In genomic region chr5:1931590-1932138, GRCh38 we compare ENCODE assay signal across 12 cellular contexts. TPM values are rescaled to one million over a fixed set of nuclear protein-coding genes. Genes with fewer than 3 reads are reported as not detected.
DNase-seq lines count a peak whose midpoint lies in the region; ATAC-seq and TF ChIP-seq lines count a peak whose summit lies in the region.
"Had no signal": no experiment of that assay in that cellular context is flagged by ENCODE, and none has a peak within 500 bp of the region (broad histone marks: within the 10 kb centered on the region; RNA-seq: fewer than 3 reads in every experiment).

No MANE protein-coding gene starts in this region.

- H3K27me3 Mint-ChIP-seq in GM23338 (ENCODE audit: insufficient read depth, low read depth, poor library complexity) (peaks cover 15% of the 10 kb centered on the region), immature natural killer cell (ENCODE audit: low read depth in 3 of 3) (peaks cover 0 to 16% (median 4%) of the 10 kb centered on the region in 3 donors)

- peak overlapping the region; percentile 21 for H3K9ac ChIP-seq in skeletal muscle satellite cell (ENCODE audit: low read depth, low read length)
- H3K9ac ChIP-seq: KMS-11 had no signal

- no peak overlapping the region for H3K27ac ChIP-seq in GM23338 (ENCODE audit: low read depth)
- no peak overlapping the region for H3K27ac ChIP-seq in ectodermal cell (ENCODE audit: insufficient read depth, low read depth, low read length, poor library complexity, severe bottlenecking)
- H3K27ac ChIP-seq: KMS-11 had no signal

- H3K9me3 Mint-ChIP-seq in GM23338, result no peaks in the 10 kb centered on the region
- no peaks in the 10 kb centered on the region for H3K9me3 Mint-ChIP-seq in immature natural killer cell
- H3K9me3 Mint-ChIP-seq: activated naive CD4-positive, alpha-beta T cell treated with anti-CD3 and anti-CD28 coated beads, Interleukin-2, amount 50 U/mL, for 72 hours had no signal

- H3K4me1 ChIP-seq in GM23338 (ENCODE audit: insufficient read depth) (peaks cover 19% of the 10 kb centered on the region), ectodermal cell (ENCODE audit: control insufficient read depth, insufficient read depth, low read length) (peaks cover 8% of the 10 kb centered on the region), skeletal muscle satellite cell (ENCODE audit: control insufficient read depth, insufficient read depth, low read length) (no peaks in the 10 kb centered on the region)

- H3K27ac Mint-ChIP-seq in GM23338 (no peak overlapping the region), immature natural killer cell (no peak overlapping the region)
- H3K27ac Mint-ChIP-seq: activated naive CD4-positive, alpha-beta T cell treated with anti-CD3 and anti-CD28 coated beads, Interleukin-2, amount 50 U/mL, for 72 hours had no signal

- intact Hi-C loops in left colon (cut with DNase I, micrococcal nuclease), result no loop called here

- H3K36me3 ChIP-seq in GM23338 (ENCODE audit: insufficient read depth), result no peaks in the 10 kb centered on the region
- H3K36me3 ChIP-seq in ectodermal cell (ENCODE audit: control insufficient read depth, insufficient read depth, low read length), result no peaks in the 10 kb centered on the region
- H3K36me3 ChIP-seq in skeletal muscle satellite cell (ENCODE audit: insufficient read depth, low read length), result no peaks in the 10 kb centered on the region

- DNase-seq in GM23338 (ENCODE audit: low spot score) (peak; percentile 60), left kidney (ENCODE audit: low read depth, low spot score) (peak; percentile 65), NCI-H226 (no peak), left colon (no peak), immature natural killer cell (no peak)
- DNase-seq: Caco-2 had no signal

- no peaks in the 10 kb centered on the region for H3K36me3 Mint-ChIP-seq in GM23338 (ENCODE audit: low read depth)
- H3K36me3 Mint-ChIP-seq in immature natural killer cell, result no peaks in the 10 kb centered on the region
- H3K36me3 Mint-ChIP-seq: activated naive CD4-positive, alpha-beta T cell treated with anti-CD3 and anti-CD28 coated beads, Interleukin-2, amount 50 U/mL, for 72 hours had no signal

- H3K9me2 ChIP-seq in GM23338 (ENCODE audit: insufficient read depth), result no peaks in the 10 kb centered on the region

- H2AFZ ChIP-seq in GM23338, result peak overlapping the region; percentile 95

- H3K9me3 ChIP-seq in ectodermal cell (ENCODE audit: control insufficient read depth, low read length) (no peaks in the 10 kb centered on the region), skeletal muscle satellite cell (replicated peaks; ENCODE audit: low read length) (no peaks in the 10 kb centered on the region)

- ATAC-seq in GM23338 (peak; percentile 76), HG02798 (IDR thresholded peaks at IDR 0.05; ENCODE audit: poor library complexity, unreplicated experiment) (no peak), left colon (no peak)
- ATAC-seq: activated CD4-positive, CD25-positive, alpha-beta regulatory T cell treated with anti-CD3 and anti-CD28 coated beads, Interleukin-2, amount 50 U/mL, for 24 hours had no signal

- H3K79me2 ChIP-seq in GM23338 (replicated peaks; ENCODE audit: insufficient read depth), result no peaks in the 10 kb centered on the region

- H3K27me3 ChIP-seq in GM23338 (ENCODE audit: insufficient read depth), result peaks cover 31% of the 10 kb centered on the region
- peaks cover 50% of the 10 kb centered on the region for H3K27me3 ChIP-seq in ectodermal cell (ENCODE audit: control insufficient read depth, insufficient read depth, low read length, poor library complexity, severe bottlenecking)
- H3K27me3 ChIP-seq in skeletal muscle satellite cell (ENCODE audit: control insufficient read depth, insufficient read depth, low read length), result peaks cover 19% of the 10 kb centered on the region

- WGBS in ectodermal cell, 2 experiments, result 6 to 7% methylated on average over 30 of the region's 30 CpGs

- H3K4me3 ChIP-seq in GM23338 (peak overlapping the region; percentile 68), ectodermal cell (ENCODE audit: insufficient read depth, low read depth, low read length) (peak overlapping the region; percentile 46), skeletal muscle satellite cell (ENCODE audit: low read length) (peak overlapping the region; percentile 49)

- TF ChIP-seq CTCF in GM23338 (conservative IDR thresholded peaks at IDR 0.05; ENCODE audit: low read depth in 2 of 2), result no peak

- H3K4me3 Mint-ChIP-seq in GM23338, result peak overlapping the region; percentile 74
- H3K4me3 Mint-ChIP-seq in immature natural killer cell, result no peak overlapping the region

- no peaks in the 10 kb centered on the region for H4K20me1 ChIP-seq in GM23338 (replicated peaks; ENCODE audit: insufficient read depth)

- H3F3A ChIP-seq in GM23338 (replicated peaks; ENCODE audit: low read depth), result peaks cover 20% of the 10 kb centered on the region

- H3K4me2 ChIP-seq in GM23338, result peak overlapping the region; percentile 92
- no peak overlapping the region for H3K4me2 ChIP-seq in skeletal muscle satellite cell (ENCODE audit: low read length)
- H3K4me2 ChIP-seq: KMS-11 had no signal

- H3K4me1 Mint-ChIP-seq in GM23338, result peaks cover 10% of the 10 kb centered on the region
- no peaks in the 10 kb centered on the region for H3K4me1 Mint-ChIP-seq in immature natural killer cell

TF ChIP-seq in GM23338, 12 proteins besides CTCF, POLR2A, EP300 and RAD21 (continues in another document):
- no peak for TF ChIP-seq ZNF331 (CRISPR knock-in tag; IDR thresholded peaks at IDR 0.05; ENCODE audit: low read depth)
- TF ChIP-seq NANOG (IDR thresholded peaks at IDR 0.05; ENCODE audit: borderline replicate concordance), result no peak
- TF ChIP-seq ZNF462 (CRISPR knock-in tag; IDR thresholded peaks at IDR 0.05), result no peak
- TF ChIP-seq POLR2AphosphoS5 (IDR thresholded peaks at IDR 0.05; ENCODE audit: low read depth), result 0 out of 2 replicates have a peak, but pooled peaks have one; percentile 19
- TF ChIP-seq EZH2 (IDR thresholded peaks at IDR 0.05; ENCODE audit: low read depth, unreplicated experiment), result peak; percentile 10
- TF ChIP-seq STAT1 (IDR thresholded peaks at IDR 0.05; ENCODE audit: unreplicated experiment), result no peak

RNA-seq across cellular contexts. Expression of gene IRX4, which starts 48.9 kb away (rescaled TPM):
- total RNA-seq in GM23338 (2014; rRNA removed; shearing (Covaris generic)), result 1.7 and 2.8 TPM in 2 replicates
- polyA plus RNA-seq in GM23338 (2016; fragmentation: Nextera tagmentation; extraction: Ambion mirVana) (0.70 and 0.82 TPM in 2 replicates), immature natural killer cell (not detected)
- not detected for polyA plus RNA-seq in ectodermal cell (2013, experiment 1 of 4)
- polyA plus RNA-seq in ectodermal cell (2013, experiment 2 of 4), result 0.14 TPM
- 0.16 TPM for polyA plus RNA-seq in ectodermal cell (2013, experiment 3 of 4)
- polyA plus RNA-seq in ectodermal cell (2013, experiment 4 of 4), result 0.24 TPM
- total RNA-seq in skeletal muscle satellite cell (2012; rRNA removed), result under 0.01 and 0.22 TPM in 2 replicates
- total RNA-seq in left colon, result not detected
- total RNA-seq: activated naive CD4-positive, alpha-beta T cell treated with anti-CD3 and anti-CD28 coated beads, Interleukin-2, amount 50 U/mL, for 72 hours; Caco-2 had no signal

Comparison
In these comparisons a context has a peak if more than half of its experiments do, and no peak if none do; other contexts are left out.
1. DNase-seq: peak in GM23338 (single experiment) and left kidney (single experiment); none in NCI-H226 (single experiment), left colon (0 of 2) and immature natural killer cell (0 of 3).
2. Peak in every context shown above with its lines, with median percentiles within 50 percentile points of each other: H3K4me3 ChIP-seq.